ENCODE assay signal across 13 cellular contexts in genomic region chr12:26874501-26875296, GRCh38. TPM values are rescaled to one million over a fixed set of nuclear protein-coding genes. Genes with fewer than 3 reads are reported as not detected.
DNase-seq lines count a peak whose midpoint lies in the region; ATAC-seq and TF ChIP-seq lines count a peak whose summit lies in the region.
"Had no signal": no experiment of that assay in that cellular context is flagged by ENCODE, and none has a peak within 500 bp of the region (broad histone marks: within the 10 kb centered on the region; RNA-seq: fewer than 3 reads in every experiment).

No MANE protein-coding gene starts in this region.

- H3K4me1 ChIP-seq in HEK293 (ENCODE audit: control insufficient read depth, insufficient read depth, low read length): peaks cover 12% of the 10 kb centered on the region
- peaks cover 0 to 44% of the 10 kb centered on the region in 2 donors for H3K4me1 ChIP-seq in left lung
- peaks cover 24% of the 10 kb centered on the region for H3K4me1 ChIP-seq in psoas muscle

- H3K36me3 ChIP-seq in HEK293 (ENCODE audit: control insufficient read depth in 2 of 2, insufficient read depth in 1 of 2, low read length in 2 of 2): no peaks in the 10 kb centered on the region
- no peaks in the 10 kb centered on the region for H3K36me3 ChIP-seq in left lung
- no peaks in the 10 kb centered on the region for H3K36me3 ChIP-seq in psoas muscle (ENCODE audit: insufficient read depth in 1 of 2, low read depth in 1 of 2)

- H3K4me3 Mint-ChIP-seq in activated T-cell treated with anti-CD3 and anti-CD28 coated beads, Interleukin-2, amount 50 U/mL, for 72 hours: no peak overlapping the region

- no peak overlapping the region for H3K27ac Mint-ChIP-seq in activated T-cell treated with anti-CD3 and anti-CD28 coated beads, Interleukin-2, amount 50 U/mL, for 72 hours

- H3K4me3 ChIP-seq in HEK293 (ENCODE audit: low read depth, low read length) (no peak overlapping the region), left lung (no peak overlapping the region), psoas muscle (no peak overlapping the region), lower leg skin (ENCODE audit: low read depth, poor library complexity, severe bottlenecking) (no peak overlapping the region)

- POLR2A ChIA-PET in HEK293 (lab: Yijun Ruan, JAX): no interaction called here

- TF ChIP-seq CTCF in HEK293 (tag by site-specific recombination; IDR thresholded peaks at IDR 0.05): no peak
- TF ChIP-seq CTCF in left lung (IDR thresholded peaks at IDR 0.05): no peak
- no peak for TF ChIP-seq CTCF in psoas muscle (IDR thresholded peaks at IDR 0.05)
- TF ChIP-seq CTCF in lower leg skin (IDR thresholded peaks at IDR 0.05): no peak

- intact Hi-C loops in left lung (cut with DNase I): no loop called here
- intact Hi-C loops in psoas muscle (cut with DNase I): no loop called here
- intact Hi-C loops in lower leg skin (cut with DNase I; ENCODE audit: low total_unique reads): no loop called here

- H3K9me3 Mint-ChIP-seq in activated T-cell treated with anti-CD3 and anti-CD28 coated beads, Interleukin-2, amount 50 U/mL, for 72 hours: no peaks in the 10 kb centered on the region

- H3K4me1 Mint-ChIP-seq in activated T-cell treated with anti-CD3 and anti-CD28 coated beads, Interleukin-2, amount 50 U/mL, for 72 hours (ENCODE audit: low read depth): peaks cover 12% of the 10 kb centered on the region

- CTCF ChIA-PET in HEK293 (lab: Yijun Ruan, JAX): interaction anchor here (0.6 to 3.8 kb wide), 3 partner anchors 11 to 45 kb away, joined by 3 to 26 read pairs (median 4); partner anchors contain the start of gene ITPR2

- DNase-seq in left lung: no peak
- no peak for DNase-seq in NCI-H2107 (lab: John Stamatoyannopoulos, UW)
- DNase-seq in activated T-cell treated with anti-CD3 and anti-CD28 coated beads, Interleukin-2, amount 50 U/mL, for 72 hours: no peak
- DNase-seq in psoas muscle: no peak
- DNase-seq in lower leg skin (ENCODE audit: low spot score in 2 of 2): no peak
- DNase-seq: activated CD4-positive, alpha-beta T cell treated with anti-CD3 and anti-CD28 coated beads, Interleukin-2, amount 50 U/mL, for 4 hours; aorta; COR-L47; GOT3; NCI-H1092 had no signal

- peaks cover 9% of the 10 kb centered on the region for H3K27me3 Mint-ChIP-seq in activated T-cell treated with anti-CD3 and anti-CD28 coated beads, Interleukin-2, amount 50 U/mL, for 72 hours (ENCODE audit: low read depth)

- no peak overlapping the region for H3K27ac ChIP-seq in HEK293 (ENCODE audit: extremely low read depth, low read depth, low read length)
- H3K27ac ChIP-seq in left lung: no peak overlapping the region
- H3K27ac ChIP-seq in psoas muscle: no peak overlapping the region

- WGBS in psoas muscle, 3 donors: 49 to 62% (median 60%) methylated on average over 7 of the region's 7 CpGs
- 72 to 77% methylated on average over 7 of the region's 7 CpGs for WGBS in lower leg skin, 2 donors

- TF ChIP-seq POLR2A in lower leg skin (IDR thresholded peaks at IDR 0.05): no peak

- ATAC-seq in GM18519 (IDR thresholded peaks at IDR 0.05; ENCODE audit: low FRiP score, unreplicated experiment): peak; percentile 46
- ATAC-seq in HG03571 (IDR thresholded peaks at IDR 0.05; ENCODE audit: unreplicated experiment): peak; percentile 47
- peak; percentile 10 for ATAC-seq in left lung
- no peak for ATAC-seq in activated T-cell treated with anti-CD3 and anti-CD28 coated beads, Interleukin-2, amount 50 U/mL, for 72 hours (replicated peaks in 1 of 2)
- no peak for ATAC-seq in psoas muscle

- H3K36me3 Mint-ChIP-seq in activated T-cell treated with anti-CD3 and anti-CD28 coated beads, Interleukin-2, amount 50 U/mL, for 72 hours (ENCODE audit: insufficient read depth in 2 of 2): no peaks in the 10 kb centered on the region

- no peaks in the 10 kb centered on the region for H3K9me3 ChIP-seq in HEK293 (ENCODE audit: control insufficient read depth, insufficient read depth, low read depth, low read length)
- no peaks in the 10 kb centered on the region for H3K9me3 ChIP-seq in left lung
- H3K9me3 ChIP-seq in psoas muscle: no peaks in the 10 kb centered on the region

- H3K27me3 ChIP-seq in left lung (no peaks in the 10 kb centered on the region), psoas muscle (ENCODE audit: insufficient read depth in 3 of 3, low read length in 2 of 3) (no peaks in the 10 kb centered on the region)

TF ChIP-seq in HEK293, 187 proteins besides CTCF, POLR2A, EP300 and RAD21:
- peak; percentile 83; the same call in 1 of the 2 replicates for TF ChIP-seq ZNF239 (tag by site-specific recombination; IDR thresholded peaks at IDR 0.05)
- no peak for TF ChIP-seq ZSCAN4 (tag by site-specific recombination; IDR thresholded peaks at IDR 0.05)

RNA-seq across cellular contexts. Expression of gene ITPR2, which starts 41.7 kb away (rescaled TPM):
- total RNA-seq in left lung: 10 to 100 TPM; 37.7 to 67.8 TPM
- total RNA-seq in activated T-cell treated with anti-CD3 and anti-CD28 coated beads, Interleukin-2, amount 50 U/mL, for 72 hours: 10 to 100 TPM; 44.3 to 55.5 TPM
- 10 to 100 TPM in 1 of 4 donors, 1 to 10 TPM in 3; 6.1 to 10.3 (median 8.4) TPM for total RNA-seq in psoas muscle
- 1 to 10 TPM in 2 of 3 donors, under 1 TPM in 1; 0.86 to 2.2 (median 1.2) TPM for polyA plus RNA-seq in psoas muscle
- 10 to 100 TPM; 42.8 to 62.5 (median 52.1) TPM for total RNA-seq in lower leg skin

Comparison
In these comparisons a context has a peak if more than half of its experiments do, and no peak if none do; other contexts are left out.
1. ATAC-seq: peak in GM18519 (single experiment), HG03571 (single experiment) and left lung (single experiment); none in activated T-cell treated with anti-CD3 and anti-CD28 coated beads, Interleukin-2, amount 50 U/mL, for 72 hours (0 of 2) and psoas muscle (0 of 4).